8 cellular contexts compared by ENCODE assay signal in the genomic region with DNA sequence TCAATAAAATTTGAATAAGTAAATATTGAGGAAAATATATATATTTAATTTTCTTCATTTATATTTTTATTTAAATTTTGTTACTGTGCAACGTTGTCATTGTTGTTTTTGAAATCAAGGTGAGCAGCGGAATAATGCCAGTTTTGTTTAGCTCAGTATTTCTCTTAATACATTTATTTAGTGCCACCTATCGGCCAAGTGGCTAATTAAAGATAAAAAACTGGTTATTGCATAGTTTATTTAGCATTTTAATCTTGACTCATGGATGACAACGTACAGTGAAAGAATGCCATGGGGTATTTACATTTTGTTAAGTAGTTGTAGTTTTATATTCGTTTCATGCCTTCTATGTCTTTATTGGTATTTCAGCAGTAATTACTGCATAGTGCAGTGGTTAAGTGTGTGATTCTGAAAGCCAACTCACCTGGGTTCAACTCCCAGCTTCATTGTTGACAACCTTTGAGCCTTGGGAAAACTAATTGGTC.
A peak's percentile ranks its signal among the peaks of the same experiment; 100 is the strongest.
DNase-seq lines count a peak whose midpoint lies in the region; ATAC-seq and TF ChIP-seq lines count a peak whose summit lies in the region.

No MANE protein-coding gene starts in this region.

- no peak overlapping the region for H3K4me3 ChIP-seq in H7 (ENCODE audit: insufficient read depth, low read depth, low read length)

- TF ChIP-seq CTCF in 22Rv1 (IDR thresholded peaks at IDR 0.05): peak; percentile 65
- peak; percentile 35; the same call in 1 of the 3 replicates for TF ChIP-seq CTCF in GM12872 (IDR thresholded peaks at IDR 0.05; ENCODE audit: insufficient read depth, low read depth, low read length)
- peak; percentile 89 for TF ChIP-seq CTCF in VCaP (conservative IDR thresholded peaks at IDR 0.05)

- no peaks in the 10 kb centered on the region for H3K36me3 ChIP-seq in H7 (replicated peaks; ENCODE audit: control insufficient read depth, insufficient read depth, low read length)

- H3K27me3 ChIP-seq in H7 (ENCODE audit: control insufficient read depth, insufficient read depth, low read length): no peaks in the 10 kb centered on the region

- no peak for ATAC-seq in GM18519 (IDR thresholded peaks at IDR 0.05; ENCODE audit: low FRiP score, unreplicated experiment)
- no peak for ATAC-seq in HG02610 (IDR thresholded peaks at IDR 0.05; ENCODE audit: unreplicated experiment)

- H3K27ac ChIP-seq in 22Rv1 (no peak overlapping the region), VCaP (no peak overlapping the region)

- DNase-seq in NCI-H1092 (lab: John Stamatoyannopoulos, UW) (peak; percentile 41), iris pigment epithelial cell (ENCODE audit: low read depth) (peak; percentile 56), H7 (no peak)

Comparison
In these comparisons a context has a peak if more than half of its experiments do, and no peak if none do; other contexts are left out.
1. CTCF ChIP-seq: peak in every context shown above with its lines; median percentile 89 in VCaP; 65 in 22Rv1; 35 in GM12872.